18 cellular contexts compared by ENCODE assay signal in genomic region chr12:93287152-93287551, GRCh38.
DNase-seq lines count a peak whose midpoint lies in the region; ATAC-seq and TF ChIP-seq lines count a peak whose summit lies in the region.
"Had no signal": no experiment of that assay in that cellular context is flagged by ENCODE, and none has a peak within 500 bp of the region (broad histone marks: within the 10 kb centered on the region; RNA-seq: fewer than 3 reads in every experiment).

No MANE protein-coding gene starts in this region.

- 94 to 95% methylated on average over 3 of the region's 3 CpGs for WGBS in aorta, 2 donors

- DNase-seq in EH (ENCODE audit: low read depth) (peak; percentile 18), NCI-H226 (peak; percentile 84), epithelial cell of esophagus (ENCODE audit: low read depth) (peak; percentile 41), renal cortical epithelial cell (ENCODE audit: low read depth) (peak; percentile 2), aorta (no peak), GM13977 (ENCODE audit: low spot score) (no peak)
- DNase-seq: GDM1; MG63; NCI-H1105 treated with DMSO at 0.1 percent for 48 hours; NCI-H1930; NCI-H446; NK-92 treated with Interleukin-12 subunit alpha and Interleukin-12 subunit beta, amount 100 ng/mL, for 24 hours; SJCRH30 had no signal

- TF ChIP-seq CTCF in epithelial cell of esophagus (IDR thresholded peaks at IDR 0.05; ENCODE audit: insufficient read depth, low read depth, low read length, missing control alignments) (no peak), GM13977 (IDR thresholded peaks at IDR 0.05; ENCODE audit: extremely low read depth, insufficient read depth, missing control alignments) (no peak)

- H3K9me3 ChIP-seq in aorta (ENCODE audit: control insufficient read depth, low read length) = no peaks in the 10 kb centered on the region
- H3K9me3 ChIP-seq: MG63, SJCRH30 had no signal

- intact Hi-C loops in aorta (cut with DNase I) = no loop called here

- H3K4me3 ChIP-seq in epithelial cell of esophagus (ENCODE audit: low read length) (no peak overlapping the region), aorta (ENCODE audit: low read length in 2 of 2) (no peak overlapping the region)
- H3K4me3 ChIP-seq: GM23338, MG63, SJCRH30 had no signal

- no peak overlapping the region for H3K27ac ChIP-seq in aorta (ENCODE audit: low read depth in 1 of 2, low read length in 2 of 2)
- H3K27ac ChIP-seq: C4-2B, KMS-11, RWPE1, SJCRH30 had no signal

- in situ Hi-C loops in GM13977 (cut with MboI; ENCODE audit: low pct_unique_long_range_greater_than_20kb, low sequenced_read_pairs, unreplicated experiment) = no loop called here

- H3K4me1 ChIP-seq in aorta (ENCODE audit: control insufficient read depth in 1 of 2, insufficient read depth in 2 of 2, low read length in 2 of 2) = no peaks in the 10 kb centered on the region
- H3K4me1 ChIP-seq: SJCRH30 had no signal

- ATAC-seq in aorta (ENCODE audit: low FRiP score) (no peak), HG03520 (IDR thresholded peaks at IDR 0.05; ENCODE audit: unreplicated experiment) (no peak)
- ATAC-seq: GM23338 had no signal

- no peaks in the 10 kb centered on the region for H3K27me3 ChIP-seq in aorta (ENCODE audit: control insufficient read depth in 1 of 2, insufficient read depth in 2 of 2, low read length in 1 of 2)
- H3K27me3 ChIP-seq: MG63, SJCRH30 had no signal

- no peaks in the 10 kb centered on the region for H3K36me3 ChIP-seq in aorta (ENCODE audit: control insufficient read depth in 1 of 2, insufficient read depth in 2 of 2, low read length in 1 of 2)
- H3K36me3 ChIP-seq: MG63, SJCRH30 had no signal

Comparison
In these comparisons a context has a peak if more than half of its experiments do, and no peak if none do; other contexts are left out.
1. DNase-seq: peak in EH (single experiment), NCI-H226 (single experiment), epithelial cell of esophagus (single experiment) and renal cortical epithelial cell (single experiment); none in aorta (0 of 2) and GM13977 (single experiment).